ENCODE assay signal across 2 cellular contexts in the genomic region with DNA sequence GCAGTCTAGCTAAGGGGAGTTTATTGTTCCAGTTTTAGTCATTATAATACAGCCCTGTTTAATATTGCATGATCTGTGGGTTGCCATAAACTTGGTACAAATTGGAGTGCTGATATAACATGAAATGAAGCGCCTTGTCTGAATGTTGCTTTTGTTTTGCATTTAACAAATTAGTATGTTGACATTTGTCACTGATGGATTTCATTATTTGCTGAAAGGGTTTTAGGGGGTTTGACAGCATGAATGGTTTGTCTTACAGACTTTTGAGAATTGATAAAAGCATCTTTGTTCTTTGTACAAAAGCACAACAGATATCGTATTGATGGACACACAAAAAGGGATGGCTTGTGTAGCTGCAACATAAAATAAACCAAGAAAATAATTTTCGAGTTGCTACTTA.
TF ChIP-seq lines count a peak whose summit lies in the region.

No MANE protein-coding gene starts in this region.

TF ChIP-seq in SK-N-SH, 30 proteins besides CTCF, POLR2A, EP300 and RAD21 (continued from another document):
- TF ChIP-seq, protein P1, sequence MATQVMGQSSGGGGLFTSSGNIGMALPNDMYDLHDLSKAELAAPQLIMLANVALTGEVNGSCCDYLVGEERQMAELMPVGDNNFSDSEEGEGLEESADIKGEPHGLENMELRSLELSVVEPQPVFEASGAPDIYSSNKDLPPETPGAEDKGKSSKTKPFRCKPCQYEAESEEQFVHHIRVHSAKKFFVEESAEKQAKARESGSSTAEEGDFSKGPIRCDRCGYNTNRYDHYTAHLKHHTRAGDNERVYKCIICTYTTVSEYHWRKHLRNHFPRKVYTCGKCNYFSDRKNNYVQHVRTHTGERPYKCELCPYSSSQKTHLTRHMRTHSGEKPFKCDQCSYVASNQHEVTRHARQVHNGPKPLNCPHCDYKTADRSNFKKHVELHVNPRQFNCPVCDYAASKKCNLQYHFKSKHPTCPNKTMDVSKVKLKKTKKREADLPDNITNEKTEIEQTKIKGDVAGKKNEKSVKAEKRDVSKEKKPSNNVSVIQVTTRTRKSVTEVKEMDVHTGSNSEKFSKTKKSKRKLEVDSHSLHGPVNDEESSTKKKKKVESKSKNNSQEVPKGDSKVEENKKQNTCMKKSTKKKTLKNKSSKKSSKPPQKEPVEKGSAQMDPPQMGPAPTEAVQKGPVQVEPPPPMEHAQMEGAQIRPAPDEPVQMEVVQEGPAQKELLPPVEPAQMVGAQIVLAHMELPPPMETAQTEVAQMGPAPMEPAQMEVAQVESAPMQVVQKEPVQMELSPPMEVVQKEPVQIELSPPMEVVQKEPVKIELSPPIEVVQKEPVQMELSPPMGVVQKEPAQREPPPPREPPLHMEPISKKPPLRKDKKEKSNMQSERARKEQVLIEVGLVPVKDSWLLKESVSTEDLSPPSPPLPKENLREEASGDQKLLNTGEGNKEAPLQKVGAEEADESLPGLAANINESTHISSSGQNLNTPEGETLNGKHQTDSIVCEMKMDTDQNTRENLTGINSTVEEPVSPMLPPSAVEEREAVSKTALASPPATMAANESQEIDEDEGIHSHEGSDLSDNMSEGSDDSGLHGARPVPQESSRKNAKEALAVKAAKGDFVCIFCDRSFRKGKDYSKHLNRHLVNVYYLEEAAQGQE (IDR thresholded peaks at IDR 0.05; ENCODE audit: low read depth, low read length), result no peak
- no peak for TF ChIP-seq RCOR1 (IDR thresholded peaks at IDR 0.05; ENCODE audit: low read length)
- TF ChIP-seq, protein P2, sequence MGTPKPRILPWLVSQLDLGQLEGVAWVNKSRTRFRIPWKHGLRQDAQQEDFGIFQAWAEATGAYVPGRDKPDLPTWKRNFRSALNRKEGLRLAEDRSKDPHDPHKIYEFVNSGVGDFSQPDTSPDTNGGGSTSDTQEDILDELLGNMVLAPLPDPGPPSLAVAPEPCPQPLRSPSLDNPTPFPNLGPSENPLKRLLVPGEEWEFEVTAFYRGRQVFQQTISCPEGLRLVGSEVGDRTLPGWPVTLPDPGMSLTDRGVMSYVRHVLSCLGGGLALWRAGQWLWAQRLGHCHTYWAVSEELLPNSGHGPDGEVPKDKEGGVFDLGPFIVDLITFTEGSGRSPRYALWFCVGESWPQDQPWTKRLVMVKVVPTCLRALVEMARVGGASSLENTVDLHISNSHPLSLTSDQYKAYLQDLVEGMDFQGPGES (IDR thresholded peaks at IDR 0.05; ENCODE audit: low read depth, low read length), result no peak
- no peak for TF ChIP-seq EZH2phosphoT487 (IDR thresholded peaks at IDR 0.05; ENCODE audit: borderline replicate concordance, low read depth)
- TF ChIP-seq POLR2AphosphoS5 (IDR thresholded peaks at IDR 0.05; ENCODE audit: low read depth, low read length), result no peak
- no peak for TF ChIP-seq FOSL2 (IDR thresholded peaks at IDR 0.05; ENCODE audit: borderline replicate concordance, low read depth)
- no peak for TF ChIP-seq NFIC (IDR thresholded peaks at IDR 0.05; ENCODE audit: borderline replicate concordance)
- TF ChIP-seq, protein P3, sequence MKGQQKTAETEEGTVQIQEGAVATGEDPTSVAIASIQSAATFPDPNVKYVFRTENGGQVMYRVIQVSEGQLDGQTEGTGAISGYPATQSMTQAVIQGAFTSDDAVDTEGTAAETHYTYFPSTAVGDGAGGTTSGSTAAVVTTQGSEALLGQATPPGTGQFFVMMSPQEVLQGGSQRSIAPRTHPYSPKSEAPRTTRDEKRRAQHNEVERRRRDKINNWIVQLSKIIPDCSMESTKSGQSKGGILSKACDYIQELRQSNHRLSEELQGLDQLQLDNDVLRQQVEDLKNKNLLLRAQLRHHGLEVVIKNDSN (IDR thresholded peaks at IDR 0.05; ENCODE audit: borderline replicate concordance, low read depth), result no peak
- TF ChIP-seq, protein P4, sequence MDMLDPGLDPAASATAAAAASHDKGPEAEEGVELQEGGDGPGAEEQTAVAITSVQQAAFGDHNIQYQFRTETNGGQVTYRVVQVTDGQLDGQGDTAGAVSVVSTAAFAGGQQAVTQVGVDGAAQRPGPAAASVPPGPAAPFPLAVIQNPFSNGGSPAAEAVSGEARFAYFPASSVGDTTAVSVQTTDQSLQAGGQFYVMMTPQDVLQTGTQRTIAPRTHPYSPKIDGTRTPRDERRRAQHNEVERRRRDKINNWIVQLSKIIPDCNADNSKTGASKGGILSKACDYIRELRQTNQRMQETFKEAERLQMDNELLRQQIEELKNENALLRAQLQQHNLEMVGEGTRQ (IDR thresholded peaks at IDR 0.05; ENCODE audit: borderline replicate concordance, low read depth, low read length), result no peak
- no peak for TF ChIP-seq FOXJ3 (CRISPR knock-in tag; IDR thresholded peaks at IDR 0.05)

TF ChIP-seq in SK-N-SH treated with all-trans-retinoic acid at 6 μM for 48 hours, 23 proteins besides CTCF, POLR2A, EP300 and RAD21 (continued from another document):
- TF ChIP-seq, protein P5, sequence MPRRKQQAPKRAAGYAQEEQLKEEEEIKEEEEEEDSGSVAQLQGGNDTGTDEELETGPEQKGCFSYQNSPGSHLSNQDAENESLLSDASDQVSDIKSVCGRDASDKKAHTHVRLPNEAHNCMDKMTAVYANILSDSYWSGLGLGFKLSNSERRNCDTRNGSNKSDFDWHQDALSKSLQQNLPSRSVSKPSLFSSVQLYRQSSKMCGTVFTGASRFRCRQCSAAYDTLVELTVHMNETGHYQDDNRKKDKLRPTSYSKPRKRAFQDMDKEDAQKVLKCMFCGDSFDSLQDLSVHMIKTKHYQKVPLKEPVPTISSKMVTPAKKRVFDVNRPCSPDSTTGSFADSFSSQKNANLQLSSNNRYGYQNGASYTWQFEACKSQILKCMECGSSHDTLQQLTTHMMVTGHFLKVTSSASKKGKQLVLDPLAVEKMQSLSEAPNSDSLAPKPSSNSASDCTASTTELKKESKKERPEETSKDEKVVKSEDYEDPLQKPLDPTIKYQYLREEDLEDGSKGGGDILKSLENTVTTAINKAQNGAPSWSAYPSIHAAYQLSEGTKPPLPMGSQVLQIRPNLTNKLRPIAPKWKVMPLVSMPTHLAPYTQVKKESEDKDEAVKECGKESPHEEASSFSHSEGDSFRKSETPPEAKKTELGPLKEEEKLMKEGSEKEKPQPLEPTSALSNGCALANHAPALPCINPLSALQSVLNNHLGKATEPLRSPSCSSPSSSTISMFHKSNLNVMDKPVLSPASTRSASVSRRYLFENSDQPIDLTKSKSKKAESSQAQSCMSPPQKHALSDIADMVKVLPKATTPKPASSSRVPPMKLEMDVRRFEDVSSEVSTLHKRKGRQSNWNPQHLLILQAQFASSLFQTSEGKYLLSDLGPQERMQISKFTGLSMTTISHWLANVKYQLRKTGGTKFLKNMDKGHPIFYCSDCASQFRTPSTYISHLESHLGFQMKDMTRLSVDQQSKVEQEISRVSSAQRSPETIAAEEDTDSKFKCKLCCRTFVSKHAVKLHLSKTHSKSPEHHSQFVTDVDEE (CRISPR knock-in tag; IDR thresholded peaks at IDR 0.05), result no peak
- TF ChIP-seq OSR1 (CRISPR knock-in tag; IDR thresholded peaks at IDR 0.05), result no peak
- TF ChIP-seq ARNTL (CRISPR knock-in tag; IDR thresholded peaks at IDR 0.05; ENCODE audit: borderline replicate concordance, low read depth), result no peak
- TF ChIP-seq ESRRG (CRISPR knock-in tag; IDR thresholded peaks at IDR 0.05), result no peak
- no peak for TF ChIP-seq RARB (CRISPR knock-in tag; IDR thresholded peaks at IDR 0.05)
- TF ChIP-seq GLIS3 (CRISPR knock-in tag; IDR thresholded peaks at IDR 0.05), result no peak
- TF ChIP-seq BACH2 (CRISPR knock-in tag; IDR thresholded peaks at IDR 0.05; ENCODE audit: borderline replicate concordance), result no peak
- no peak for TF ChIP-seq ZC3H10 (CRISPR knock-in tag; IDR thresholded peaks at IDR 0.05)
- TF ChIP-seq ZNF565 (CRISPR knock-in tag; conservative IDR thresholded peaks at IDR 0.05; ENCODE audit: low read depth), result no peak
- no peak for TF ChIP-seq TCF4 (CRISPR knock-in tag; IDR thresholded peaks at IDR 0.05; ENCODE audit: borderline replicate concordance)
- no peak for TF ChIP-seq ZNF70 (CRISPR knock-in tag; IDR thresholded peaks at IDR 0.05)
- TF ChIP-seq PPARA (CRISPR knock-in tag; IDR thresholded peaks at IDR 0.05; ENCODE audit: borderline replicate concordance), result no peak
- TF ChIP-seq ZFP3 (CRISPR knock-in tag; IDR thresholded peaks at IDR 0.05), result no peak
- no peak for TF ChIP-seq TOX (CRISPR knock-in tag; IDR thresholded peaks at IDR 0.05; ENCODE audit: borderline replicate concordance)
- TF ChIP-seq SNAI2 (CRISPR knock-in tag; IDR thresholded peaks at IDR 0.05), result no peak
- no peak for TF ChIP-seq CSDC2 (CRISPR knock-in tag; IDR thresholded peaks at IDR 0.05)
